In the genomic region with DNA sequence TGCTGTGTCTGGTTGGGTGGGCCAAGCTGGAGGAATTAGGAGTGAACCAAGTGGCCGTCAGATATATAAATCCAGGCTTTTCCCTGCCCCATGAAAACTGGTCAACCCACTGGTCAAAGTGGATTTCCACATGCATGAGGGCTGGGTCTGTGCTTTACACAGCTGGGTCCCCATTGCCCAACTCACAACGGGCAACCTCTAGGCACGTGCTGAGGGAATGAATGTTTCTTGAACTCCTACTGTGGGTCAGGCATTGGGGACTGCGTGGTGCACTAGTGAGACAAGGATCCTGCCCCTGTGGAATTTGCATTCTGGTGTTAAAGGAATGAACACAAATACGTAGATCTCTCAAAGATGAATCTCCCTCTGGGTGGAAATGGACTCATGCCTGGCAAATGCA, we compare ENCODE assay signal across 20 cellular contexts.
"Had no signal": no experiment of that assay in that cellular context is flagged by ENCODE, and none has a peak within 500 bp of the region (broad histone marks: within the 10 kb centered on the region; RNA-seq: fewer than 3 reads in every experiment).

No MANE protein-coding gene starts in this region.

- H3K36me3 ChIP-seq: MG63, SJSA1 had no signal

- H3K27me3 ChIP-seq: MG63, SJSA1 had no signal

- H3K4me3 ChIP-seq: MG63, SJSA1, SK-N-MC had no signal

- H3K9me3 ChIP-seq: MG63, SJSA1 had no signal

- DNase-seq: KBM-7, MG63, NCI-H1092, NCI-H1105 treated with DMSO at 0.1 percent for 48 hours, NCI-H1417 treated with DMSO at 0.1 percent for 48 hours, NCI-H146, NCI-H1694 treated with DMSO at 0.1 percent for 48 hours, NCI-H1930, NCI-H2081, NCI-H2107, NCI-H2227 treated with DMSO at 0.1 percent for 48 hours, NCI-H524, NCI-H526 treated with DMSO at 0.1 percent for 48 hours, NCI-H748 treated with DMSO at 0.1 percent for 48 hours, Right ventricle myocardium superior, RPMI8226, SIG-M5 had no signal

- H3K27ac ChIP-seq: HL-60, SJSA1, SK-N-MC had no signal

- H3K4me1 ChIP-seq: SJSA1 had no signal
